Comparison of ENCODE assay signal across 30 cellular contexts in genomic region chr1:38183747-38184146, GRCh38.
"Had no signal": no experiment of that assay in that cellular context is flagged by ENCODE, and none has a peak within 500 bp of the region (broad histone marks: within the 10 kb centered on the region; RNA-seq: fewer than 3 reads in every experiment).

No MANE protein-coding gene starts in this region.

- DNase-seq: Kasumi-1, MG63, NCI-H1048, NCI-H1092 treated with DMSO at 0.1 percent for 48 hours, NCI-H1105 treated with DMSO at 0.1 percent for 48 hours, NCI-H1417, NCI-H1436, NCI-H1694, NCI-H187, NCI-H1930, NCI-H2029 treated with DMSO at 0.1 percent for 48 hours, NCI-H2081 treated with DMSO at 0.1 percent for 48 hours, NCI-H2107, NCI-H2171, NCI-H226, NCI-H446 treated with DMSO at 0.1 percent for 48 hours, NCI-H510A, NCI-H524, NCI-H526, NCI-H69, NCI-H748 treated with DMSO at 0.1 percent for 48 hours, NCI-H82, PC-9, Right ventricle myocardium superior, RPMI8226, SHP77 treated with DMSO at 0.1 percent for 48 hours, SK-N-SH, SW 1271 had no signal

- H3K4me1 ChIP-seq: SJSA1 had no signal

- H3K27me3 ChIP-seq: MG63 had no signal

- H3K4me2 ChIP-seq: PC-9, SK-N-SH had no signal

- H3K9ac ChIP-seq: SK-N-SH had no signal

- H3K4me3 ChIP-seq: MG63, PC-9, SJSA1 had no signal

- H3K36me3 ChIP-seq: MG63, SJSA1 had no signal

- H3K27ac ChIP-seq: PC-9, SJSA1 had no signal

- ATAC-seq: Panc1 had no signal

- H3K9me3 ChIP-seq: MG63, SJSA1, SK-N-SH had no signal

- H2AFZ ChIP-seq: PC-9 had no signal
